8 cellular contexts compared by ENCODE assay signal in genomic region chr9:120711841-120712538, GRCh38. TPM values are rescaled to one million over a fixed set of nuclear protein-coding genes. Genes with fewer than 3 reads are reported as not detected.
DNase-seq lines count a peak whose midpoint lies in the region; ATAC-seq, FAIRE-seq and TF ChIP-seq lines count a peak whose summit lies in the region.

No MANE protein-coding gene starts in this region.

- H2AFZ ChIP-seq in Loucy (ENCODE audit: low read length) = no peak overlapping the region

- TF ChIP-seq CTCF in AG10803 (conservative IDR thresholded peaks at IDR 0.05; ENCODE audit: low read length) (no peak), Loucy (conservative IDR thresholded peaks at IDR 0.05; ENCODE audit: low read length) (no peak), bronchial epithelial cell (IDR thresholded peaks at IDR 0.05; ENCODE audit: insufficient read depth, low read length, severe bottlenecking) (no peak), lower leg skin (IDR thresholded peaks at IDR 0.05) (no peak)

- peak overlapping the region; percentile 81 for H3K9ac ChIP-seq in Loucy (ENCODE audit: low read depth, low read length, poor library complexity, severe bottlenecking)

- H3K36me3 Mint-ChIP-seq in naive thymus-derived CD4-positive, alpha-beta T cell = peaks cover 0 to 6% (median 0%) of the 10 kb centered on the region in 5 donors

- peaks cover 48% of the 10 kb centered on the region for H3K4me1 ChIP-seq in Loucy (ENCODE audit: insufficient read depth, low read length, poor library complexity, severe bottlenecking)
- H3K4me1 ChIP-seq in naive thymus-derived CD4-positive, alpha-beta T cell (ENCODE audit: control insufficient read depth in 2 of 2, insufficient read depth in 2 of 2, low read length in 2 of 2) = peaks cover 22% of the 10 kb centered on the region in 2 donors

- 24 to 26% methylated on average over 5 of the region's 5 CpGs for WGBS in lower leg skin, 2 donors

- ATAC-seq in naive thymus-derived CD4-positive, alpha-beta T cell = no peak

- peak overlapping the region; percentile 69 for H3K4me3 ChIP-seq in AG10803 (ENCODE audit: low read length)
- H3K4me3 ChIP-seq in Loucy (ENCODE audit: low read length, poor library complexity, severe bottlenecking) = peak overlapping the region; percentile 88
- peak overlapping the region; percentile 92 for H3K4me3 ChIP-seq in bronchial epithelial cell (ENCODE audit: low read depth, low read length)
- H3K4me3 ChIP-seq in naive thymus-derived CD4-positive, alpha-beta T cell (ENCODE audit: low read length) = peak overlapping the region; percentile 85
- no peak overlapping the region for H3K4me3 ChIP-seq in lower leg skin (ENCODE audit: low read depth, poor library complexity, severe bottlenecking)

- POLR2A ChIA-PET in naive thymus-derived CD4-positive, alpha-beta T cell (lab: Charles Lee) = interaction anchor here (0.5 to 0.6 kb wide), 2 partner anchors 89 to 488 kb away, joined by 3 to 5 read pairs; no protein-coding TSS in a partner anchor

- peak overlapping the region; percentile 79 to 98 (median 86) for H3K4me3 Mint-ChIP-seq in naive thymus-derived CD4-positive, alpha-beta T cell

- no peak for FAIRE-seq in bronchial epithelial cell (lab: Jason Lieb, UNC)

- H3K27ac ChIP-seq in naive thymus-derived CD4-positive, alpha-beta T cell (ENCODE audit: low read depth, low read length) = peak overlapping the region; percentile 79

- H3K4me1 Mint-ChIP-seq in naive thymus-derived CD4-positive, alpha-beta T cell = peaks cover 19 to 50% (median 42%) of the 10 kb centered on the region in 7 donors

- peaks cover 7% of the 10 kb centered on the region for H4K20me1 ChIP-seq in Loucy (ENCODE audit: insufficient read depth, low read length, poor library complexity, severe bottlenecking)

- peak overlapping the region; percentile 85 for H3K4me2 ChIP-seq in Loucy (ENCODE audit: low read depth, low read length, poor library complexity, severe bottlenecking)

- no peaks in the 10 kb centered on the region for H3F3A ChIP-seq in Loucy (ENCODE audit: low read depth)

- no peaks in the 10 kb centered on the region for H3K9me2 ChIP-seq in Loucy (replicated peaks; ENCODE audit: low read depth, low read length)

- H3K79me2 ChIP-seq in Loucy (ENCODE audit: insufficient read depth, low read length) = peaks cover 50% of the 10 kb centered on the region

- H3K27ac Mint-ChIP-seq in naive thymus-derived CD4-positive, alpha-beta T cell = peak overlapping the region; percentile 77 to 98 (median 89)

- H3K27me3 ChIP-seq in Loucy (ENCODE audit: insufficient read depth, low read length, poor library complexity, severe bottlenecking) (no peaks in the 10 kb centered on the region), bronchial epithelial cell (ENCODE audit: control insufficient read depth, insufficient read depth, low read length) (no peaks in the 10 kb centered on the region)
- H3K27me3 ChIP-seq in naive thymus-derived CD4-positive, alpha-beta T cell (ENCODE audit: control insufficient read depth in 2 of 2, insufficient read depth in 2 of 2, low read length in 2 of 2) = no peaks in the 10 kb centered on the region

- intact Hi-C loops in naive thymus-derived CD4-positive, alpha-beta T cell (cut with micrococcal nuclease) = loop anchor here (5.0 kb wide), 4 partner anchors 95 to 655 kb away; partner anchors contain the start of genes RAB14 (in 1 of the 2) and TRAF1 (in 1 of the 2)
- intact Hi-C loops in lower leg skin (cut with DNase I; ENCODE audit: low total_unique reads) = loop anchor here (10.0 kb wide), 1 partner anchor 97 kb away; no protein-coding TSS in a partner anchor

- DNase-seq in AG10803 (ENCODE audit: low read depth) = no peak
- peak; percentile 50 for DNase-seq in bronchial epithelial cell (ENCODE audit: low read depth)
- DNase-seq in naive thymus-derived CD4-positive, alpha-beta T cell = peak in 2 of 9 donors; percentile 3 to 8
- no peak for DNase-seq in NCI-H2081 treated with DMSO at 0.1 percent for 48 hours (lab: John Stamatoyannopoulos, UW)
- no peak for DNase-seq in effector CD4-positive, alpha-beta T cell
- no peak for DNase-seq in lower leg skin (ENCODE audit: low spot score in 2 of 2)
- no peak for DNase-seq in stimulated activated CD8-positive, alpha-beta memory T cell treated with anti-CD3 and anti-CD28 coated beads, Interleukin-4, amount 100 ng/mL, for 48 hours

- no peaks in the 10 kb centered on the region for H3K27me3 Mint-ChIP-seq in naive thymus-derived CD4-positive, alpha-beta T cell

- no peaks in the 10 kb centered on the region for H3K9me3 ChIP-seq in Loucy (ENCODE audit: insufficient read depth, low read depth, low read length)
- H3K9me3 ChIP-seq in naive thymus-derived CD4-positive, alpha-beta T cell (ENCODE audit: control insufficient read depth in 2 of 3, low read length in 3 of 3) = no peaks in the 10 kb centered on the region

- TF ChIP-seq POLR2A in lower leg skin (IDR thresholded peaks at IDR 0.05) = no peak

- CTCF ChIA-PET in naive thymus-derived CD4-positive, alpha-beta T cell (lab: Charles Lee) = interaction anchor here (0.8 to 1.1 kb wide), 4 partner anchors 44 to 92 kb away, joined by 3 to 4 read pairs (median 3); no protein-coding TSS in a partner anchor

- H3K9me3 Mint-ChIP-seq in naive thymus-derived CD4-positive, alpha-beta T cell = no peaks in the 10 kb centered on the region

- H3K36me3 ChIP-seq in Loucy (ENCODE audit: insufficient read depth, low read length) (no peaks in the 10 kb centered on the region), bronchial epithelial cell (ENCODE audit: control insufficient read depth, insufficient read depth, low read length) (no peaks in the 10 kb centered on the region)
- peaks cover 0 to 3% (median 0%) of the 10 kb centered on the region in 3 experiments for H3K36me3 ChIP-seq in naive thymus-derived CD4-positive, alpha-beta T cell (ENCODE audit: control insufficient read depth in 2 of 3, insufficient read depth in 3 of 3, low read length in 3 of 3)

RNA-seq across cellular contexts. Expression of gene MEGF9, which starts 2.3 kb away (rescaled TPM):
- total RNA-seq in bronchial epithelial cell (4.7 and 5.9 TPM in 2 replicates), lower leg skin (10 to 100 TPM; 49.0 to 59.0 (median 57.0) TPM)
- total RNA-seq in naive thymus-derived CD4-positive, alpha-beta T cell = 10 to 100 TPM in 4 of 5 experiments, 1 to 10 TPM in 1; 9.5 to 35.4 (median 11.1) TPM
- 1 to 10 TPM; 3.9 to 7.4 TPM for polyA plus RNA-seq in naive thymus-derived CD4-positive, alpha-beta T cell
